ENCODE assay signal across 8 cellular contexts in the genomic region with DNA sequence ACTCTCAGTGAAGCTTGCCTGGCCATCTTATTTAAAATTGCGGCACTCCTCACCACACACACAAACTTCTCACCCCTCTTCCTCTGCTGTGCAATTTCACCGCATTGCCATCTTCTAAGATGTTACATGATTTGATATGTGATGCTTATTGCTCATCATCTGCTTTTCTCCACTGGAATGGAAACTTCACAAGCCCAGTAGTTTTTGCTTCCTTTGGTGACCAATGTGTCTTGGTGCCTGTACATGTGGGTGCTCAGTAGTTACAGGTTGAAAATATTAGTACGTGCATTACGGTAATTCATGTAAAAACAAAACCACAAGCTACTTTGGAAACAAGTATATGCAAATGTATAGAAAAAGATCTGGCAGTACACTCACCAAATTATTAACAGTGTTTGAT.
DNase-seq lines count a peak whose midpoint lies in the region; ATAC-seq lines count a peak whose summit lies in the region.
"Not testable (repeated sequence)": the region's sequence is repeated elsewhere in the genome, so short reads cannot be mapped to it uniquely, and the experiment has no call there.

No MANE protein-coding gene starts in this region.

- not testable (repeated sequence) for H3K4me3 Mint-ChIP-seq in activated T-cell treated with anti-CD3 and anti-CD28 coated beads, Interleukin-2, amount 50 U/mL, for 24 hours; stimulated activated effector memory CD8-positive, alpha-beta T cell treated with anti-CD3 and anti-CD28 coated beads, Interleukin-12 subunit alpha, Interleukin-12 subunit beta, amount 100 ng/mL, for 72 hours

- peak overlapping the region; percentile 11 for H3K27ac Mint-ChIP-seq in activated T-cell treated with anti-CD3 and anti-CD28 coated beads, Interleukin-2, amount 50 U/mL, for 24 hours
- not testable (repeated sequence) for H3K27ac Mint-ChIP-seq in stimulated activated effector memory CD8-positive, alpha-beta T cell treated with anti-CD3 and anti-CD28 coated beads, Interleukin-12 subunit alpha, Interleukin-12 subunit beta, amount 100 ng/mL, for 72 hours

- ATAC-seq in GM18498 (IDR thresholded peaks at IDR 0.05; ENCODE audit: unreplicated experiment) (peak; percentile 76), GM18907 (IDR thresholded peaks at IDR 0.05; ENCODE audit: unreplicated experiment) (peak; percentile 80), GM21423 (IDR thresholded peaks at IDR 0.05; ENCODE audit: unreplicated experiment) (peak; percentile 62), HG02852 (IDR thresholded peaks at IDR 0.05; ENCODE audit: unreplicated experiment) (peak; percentile 68), HG03108 (IDR thresholded peaks at IDR 0.05; ENCODE audit: unreplicated experiment) (peak; percentile 47), HG03520 (IDR thresholded peaks at IDR 0.05; ENCODE audit: unreplicated experiment) (peak; percentile 66)
- peak; percentile 89 for ATAC-seq in stimulated activated effector memory CD8-positive, alpha-beta T cell treated with anti-CD3 and anti-CD28 coated beads, Interleukin-12 subunit alpha, Interleukin-12 subunit beta, amount 100 ng/mL, for 72 hours

- DNase-seq in activated T-cell treated with anti-CD3 and anti-CD28 coated beads, Interleukin-2, amount 50 U/mL, for 24 hours: not testable (repeated sequence)
- DNase-seq in stimulated activated effector memory CD8-positive, alpha-beta T cell treated with anti-CD3 and anti-CD28 coated beads, Interleukin-12 subunit alpha, Interleukin-12 subunit beta, amount 100 ng/mL, for 72 hours (ENCODE audit: low spot score in 2 of 2): peak in 1 of 2 donors; percentile 51

- not testable (repeated sequence) for H3K36me3 Mint-ChIP-seq in activated T-cell treated with anti-CD3 and anti-CD28 coated beads, Interleukin-2, amount 50 U/mL, for 24 hours (ENCODE audit: low read depth); stimulated activated effector memory CD8-positive, alpha-beta T cell treated with anti-CD3 and anti-CD28 coated beads, Interleukin-12 subunit alpha, Interleukin-12 subunit beta, amount 100 ng/mL, for 72 hours

- H3K4me1 Mint-ChIP-seq in activated T-cell treated with anti-CD3 and anti-CD28 coated beads, Interleukin-2, amount 50 U/mL, for 24 hours (ENCODE audit: low read depth): peaks cover 17% of the 10 kb centered on the region
- not testable (repeated sequence) for H3K4me1 Mint-ChIP-seq in stimulated activated effector memory CD8-positive, alpha-beta T cell treated with anti-CD3 and anti-CD28 coated beads, Interleukin-12 subunit alpha, Interleukin-12 subunit beta, amount 100 ng/mL, for 72 hours

- not testable (repeated sequence) for H3K27me3 Mint-ChIP-seq in activated T-cell treated with anti-CD3 and anti-CD28 coated beads, Interleukin-2, amount 50 U/mL, for 24 hours

- H3K9me3 Mint-ChIP-seq in activated T-cell treated with anti-CD3 and anti-CD28 coated beads, Interleukin-2, amount 50 U/mL, for 24 hours; stimulated activated effector memory CD8-positive, alpha-beta T cell treated with anti-CD3 and anti-CD28 coated beads, Interleukin-12 subunit alpha, Interleukin-12 subunit beta, amount 100 ng/mL, for 72 hours: not testable (repeated sequence)
